Comparison of ENCODE assay signal across 23 cellular contexts in genomic region chr14:103190731-103191130, GRCh38.
DNase-seq lines count a peak whose midpoint lies in the region; ATAC-seq and TF ChIP-seq lines count a peak whose summit lies in the region.
"Had no signal": no experiment of that assay in that cellular context is flagged by ENCODE, and none has a peak within 500 bp of the region (broad histone marks: within the 10 kb centered on the region; RNA-seq: fewer than 3 reads in every experiment).

No MANE protein-coding gene starts in this region.

- no peak overlapping the region for H2AFZ ChIP-seq in OCI-LY3 (ENCODE audit: low read depth, low read length)

- peaks cover 12% of the 10 kb centered on the region for H3K4me1 ChIP-seq in OCI-LY3 (ENCODE audit: low read length)

- H3K4me3 Mint-ChIP-seq in dendritic cell treated with granulocyte-macrophage colony-stimulating factor and Interleukin-4, amounts not matched to agents 40 ng/mL and 50 ng/mL, for 4 days: no peak overlapping the region
- peak overlapping the region; percentile 40 for H3K4me3 Mint-ChIP-seq in type B pancreatic cell

- peak overlapping the region; percentile 11; the same call in 1 of the 2 replicates for H3K27ac ChIP-seq in OCI-LY3 (ENCODE audit: low read length)
- H3K27ac ChIP-seq: C4-2B, RWPE1 had no signal

- no peak overlapping the region for H3K9ac ChIP-seq in OCI-LY3 (ENCODE audit: low read length)

- H3K27me3 ChIP-seq in OCI-LY3 (ENCODE audit: low read depth, low read length): no peaks in the 10 kb centered on the region
- H3K27me3 ChIP-seq: MG63 had no signal

- no peaks in the 10 kb centered on the region for H3K9me3 ChIP-seq in OCI-LY3 (ENCODE audit: insufficient read depth, low read length)
- H3K9me3 ChIP-seq: MG63 had no signal

- no peaks in the 10 kb centered on the region for H3K36me3 Mint-ChIP-seq in dendritic cell treated with granulocyte-macrophage colony-stimulating factor and Interleukin-4, amounts not matched to agents 40 ng/mL and 50 ng/mL, for 4 days (ENCODE audit: low read depth)
- H3K36me3 Mint-ChIP-seq in type B pancreatic cell: peaks cover 4% of the 10 kb centered on the region

- H3K36me3 ChIP-seq in OCI-LY3 (replicated peaks; ENCODE audit: low read depth, low read length): no peaks in the 10 kb centered on the region
- H3K36me3 ChIP-seq: MG63 had no signal

- peak overlapping the region; percentile 53 for H3K4me2 ChIP-seq in OCI-LY3 (ENCODE audit: low read length)

- no peak for ATAC-seq in HG03045 (IDR thresholded peaks at IDR 0.05; ENCODE audit: unreplicated experiment)
- ATAC-seq: HCT116, Panc1 had no signal

- peaks cover 40% of the 10 kb centered on the region for H3K4me1 Mint-ChIP-seq in dendritic cell treated with granulocyte-macrophage colony-stimulating factor and Interleukin-4, amounts not matched to agents 40 ng/mL and 50 ng/mL, for 4 days (ENCODE audit: low read depth)
- H3K4me1 Mint-ChIP-seq in type B pancreatic cell (ENCODE audit: unreplicated experiment): peaks cover 23% of the 10 kb centered on the region

- H3K4me3 ChIP-seq in GM12865 (ENCODE audit: low read depth, low read length): no peak overlapping the region
- 0 out of 2 replicates have a peak overlapping the region, but pooled peaks have one; percentile 12 for H3K4me3 ChIP-seq in OCI-LY3 (ENCODE audit: low read length)
- H3K4me3 ChIP-seq: MG63 had no signal

- H4K20me1 ChIP-seq in OCI-LY3 (ENCODE audit: insufficient read depth, low read length): no peaks in the 10 kb centered on the region

- H3K79me2 ChIP-seq in OCI-LY3 (ENCODE audit: low read length): no peaks in the 10 kb centered on the region

- TF ChIP-seq CTCF in GM12865 (IDR thresholded peaks at IDR 0.05; ENCODE audit: insufficient read depth, low read depth, low read length, missing control alignments) (no peak), OCI-LY3 (IDR thresholded peaks at IDR 0.05; ENCODE audit: low read depth, low read length) (no peak), type B pancreatic cell (conservative IDR thresholded peaks at IDR 0.05) (no peak)

- peak overlapping the region; percentile 58 for H3K27ac Mint-ChIP-seq in dendritic cell treated with granulocyte-macrophage colony-stimulating factor and Interleukin-4, amounts not matched to agents 40 ng/mL and 50 ng/mL, for 4 days
- no peak overlapping the region for H3K27ac Mint-ChIP-seq in type B pancreatic cell

- H3K27me3 Mint-ChIP-seq in dendritic cell treated with granulocyte-macrophage colony-stimulating factor and Interleukin-4, amounts not matched to agents 40 ng/mL and 50 ng/mL, for 4 days: peaks cover 57% of the 10 kb centered on the region
- peaks cover 37% of the 10 kb centered on the region for H3K27me3 Mint-ChIP-seq in type B pancreatic cell

- peak; percentile 10 for DNase-seq in GM12865 (ENCODE audit: low read depth)
- DNase-seq in type B pancreatic cell (ENCODE audit: extremely low spot score, unreplicated experiment): no peak
- no peak for DNase-seq in HUDEP-2 (lab: John Stamatoyannopoulos, UW; ENCODE audit: unreplicated experiment in 76 of 76)
- DNase-seq in NCI-H1436 (lab: John Stamatoyannopoulos, UW): no peak
- DNase-seq: Calu3; CD8-positive, alpha-beta memory T cell; DMS79 treated with DMSO at 0.1 percent for 48 hours; GF-D8; KG1; MG63; NCI-H1092 treated with DMSO at 0.1 percent for 48 hours; NCI-H146; NCI-H1930; NCI-H2107; NCI-H526 treated with DMSO at 0.1 percent for 48 hours; SHP77 treated with DMSO at 0.1 percent for 48 hours had no signal

- intact Hi-C loops in dendritic cell treated with granulocyte-macrophage colony-stimulating factor and Interleukin-4, amounts not matched to agents 40 ng/mL and 50 ng/mL, for 4 days (cut with micrococcal nuclease): no loop called here

- H3K9me3 Mint-ChIP-seq in dendritic cell treated with granulocyte-macrophage colony-stimulating factor and Interleukin-4, amounts not matched to agents 40 ng/mL and 50 ng/mL, for 4 days: peaks cover 7% of the 10 kb centered on the region
- peaks cover 11% of the 10 kb centered on the region for H3K9me3 Mint-ChIP-seq in type B pancreatic cell
- H3K9me3 Mint-ChIP-seq: CD8-positive, alpha-beta memory T cell had no signal
